Comparison of ENCODE assay signal across 18 cellular contexts in genomic region chr20:43984587-43984986, GRCh38.
"Had no signal": no experiment of that assay in that cellular context is flagged by ENCODE, and none has a peak within 500 bp of the region (broad histone marks: within the 10 kb centered on the region; RNA-seq: fewer than 3 reads in every experiment).

No MANE protein-coding gene starts in this region.

- H3K9ac ChIP-seq: SK-N-SH had no signal

- H3K4me3 ChIP-seq: cardiac muscle cell, esophagus muscularis mucosa, left ventricle myocardium inferior, prostate gland, stomach had no signal

- H3K4me1 ChIP-seq: left ventricle myocardium inferior, prostate gland had no signal

- H3K36me3 ChIP-seq: cardiac muscle cell, left ventricle myocardium inferior, prostate gland, stomach had no signal

- H3K9me3 ChIP-seq: esophagus muscularis mucosa, prostate gland, SK-N-SH had no signal

- ATAC-seq: activated CD8-positive, alpha-beta T cell treated with anti-CD3 and anti-CD28 coated beads, Interleukin-2, amount 10 ng/mL, durations not matched to agents 7 days and 5 days; naive thymus-derived CD8-positive, alpha-beta T cell; Right ventricle myocardium inferior; sciatic nerve had no signal

- H3K27ac ChIP-seq: cardiac muscle cell, esophagus muscularis mucosa, left ventricle myocardium inferior, prostate gland, stomach had no signal

- DNase-seq: activated CD4-positive, alpha-beta T cell treated with anti-CD3 and anti-CD28 coated beads for 48 hours; activated CD8-positive, alpha-beta memory T cell treated with anti-CD3 and anti-CD28 coated beads, Interleukin-2, amount 50 U/mL, for 48 hours; activated CD8-positive, alpha-beta T cell treated with anti-CD3 and anti-CD28 coated beads, Interleukin-2, amount 10 ng/mL, durations not matched to agents 7 days and 5 days; activated naive CD4-positive, alpha-beta T cell treated with anti-CD3 and anti-CD28 coated beads for 36 hours; cortex of kidney; foreskin fibroblast; glutamatergic neuron; left ventricle myocardium inferior; SK-N-SH; stimulated activated CD4-positive, alpha-beta T cell treated with anti-CD3 and anti-CD28 coated beads, Interleukin-2, amount 100 ng/mL, for 24 hours; stomach; T-helper 1 cell had no signal

- H3K27me3 ChIP-seq: cardiac muscle cell, esophagus muscularis mucosa, stomach had no signal
